ENCODE assay signal across 7 cellular contexts in the genomic region with DNA sequence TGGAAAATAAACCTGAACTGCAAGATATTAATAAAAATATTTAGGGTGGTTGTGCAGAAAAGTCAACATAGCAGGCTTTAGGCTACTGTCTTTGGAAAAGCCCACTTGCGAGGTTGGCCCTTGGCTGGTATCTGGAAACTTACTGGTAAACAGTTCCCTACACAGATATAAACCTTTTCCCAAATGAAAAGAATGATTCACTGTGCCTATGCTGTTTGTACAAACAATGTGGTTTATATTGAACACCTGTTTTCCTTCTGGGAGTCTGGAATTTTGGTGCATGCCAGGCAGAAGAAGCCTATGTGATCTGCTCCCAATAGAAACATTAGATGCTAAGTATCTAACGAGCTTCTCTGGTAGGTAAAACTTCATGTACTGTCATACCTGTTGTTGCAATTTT. TPM values are rescaled to one million over a fixed set of nuclear protein-coding genes. Genes with fewer than 3 reads are reported as not detected.
"Had no signal": no experiment of that assay in that cellular context is flagged by ENCODE, and none has a peak within 500 bp of the region (broad histone marks: within the 10 kb centered on the region; RNA-seq: fewer than 3 reads in every experiment).

No MANE protein-coding gene starts in this region.

- H2AFZ ChIP-seq: GM23338 had no signal

- ATAC-seq: GM23338, K562 had no signal

- DNase-seq: H9, HCEC 1CT, IMR-90, KG1 had no signal

- H3K4me2 ChIP-seq: GM23338 had no signal

- H3K4me3 ChIP-seq: GM23338, K562 had no signal

RNA-seq across cellular contexts. Expression of a gene that starts 29.7 kb away (rescaled TPM):
- total RNA-seq: HT-29 had no signal

RNA-seq across cellular contexts. Expression of a gene that starts 53.5 kb away (rescaled TPM):
- total RNA-seq: HT-29 had no signal
